Comparison of ENCODE assay signal across 13 cellular contexts in the genomic region with DNA sequence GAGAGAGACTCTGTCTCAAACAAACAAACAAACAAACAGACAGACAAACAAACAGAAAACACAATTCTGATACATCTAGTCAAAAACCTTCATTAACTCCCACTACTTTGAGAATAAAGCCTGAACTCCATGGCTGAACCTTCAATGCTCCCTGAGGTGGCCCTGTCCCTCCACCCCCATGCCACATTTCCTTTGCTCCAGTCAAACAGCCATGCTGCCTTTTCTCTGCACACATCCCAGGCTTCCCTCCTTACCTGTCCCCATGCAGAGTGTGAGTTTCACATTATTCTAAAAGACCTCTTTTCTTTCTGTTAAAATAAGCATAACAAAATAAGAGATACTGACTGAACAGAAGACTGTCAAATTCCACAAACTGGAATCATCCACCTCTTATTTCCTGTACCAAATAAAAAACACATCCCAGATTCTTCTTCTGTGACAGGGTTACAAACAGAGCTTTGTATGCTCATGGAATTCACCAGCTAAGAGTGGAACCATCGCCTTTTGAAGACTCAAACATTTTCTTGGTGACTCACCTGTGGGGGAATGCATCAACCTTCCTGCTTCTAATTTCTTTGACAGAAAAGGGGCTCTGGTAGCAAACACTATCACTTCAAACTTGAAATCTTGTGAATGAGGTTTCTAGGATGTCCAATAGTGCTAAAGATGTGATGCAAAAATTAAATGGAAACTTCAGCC.
DNase-seq lines count a peak whose midpoint lies in the region; ATAC-seq, FAIRE-seq and TF ChIP-seq lines count a peak whose summit lies in the region.
"Had no signal": no experiment of that assay in that cellular context is flagged by ENCODE, and none has a peak within 500 bp of the region (broad histone marks: within the 10 kb centered on the region; RNA-seq: fewer than 3 reads in every experiment).

No MANE protein-coding gene starts in this region.

- CTCF ChIA-PET in AG04449 (lab: Yijun Ruan, JAX) (interaction anchor here (0.8 kb wide), 1 partner anchor 403 kb away, joined by 3 read pairs; no protein-coding TSS in a partner anchor), IMR-90 (lab: Yijun Ruan, JAX) (interaction anchor here (0.6 kb wide), 1 partner anchor 130 kb away, joined by 3 read pairs; no protein-coding TSS in a partner anchor)

- H3K9me3 ChIP-seq in IMR-90 (ENCODE audit: control insufficient read depth, insufficient read depth, low read length) (peaks cover 15% of the 10 kb centered on the region), keratinocyte (ENCODE audit: control insufficient read depth, low read depth, low read length) (peaks cover 1% of the 10 kb centered on the region), ascending aorta (no peaks in the 10 kb centered on the region), hepatocyte (ENCODE audit: low read depth) (no peaks in the 10 kb centered on the region)
- H3K9me3 ChIP-seq: BE2C, prostate gland had no signal

- H3K4me1 ChIP-seq in IMR-90 (ENCODE audit: control insufficient read depth, insufficient read depth, low read length) = peaks cover 8% of the 10 kb centered on the region
- peaks cover 37% of the 10 kb centered on the region for H3K4me1 ChIP-seq in keratinocyte (ENCODE audit: control insufficient read depth, extremely low read depth, insufficient read depth, low read length)
- no peaks in the 10 kb centered on the region for H3K4me1 ChIP-seq in ascending aorta
- H3K4me1 ChIP-seq in hepatocyte (ENCODE audit: insufficient read depth) = peaks cover 8% of the 10 kb centered on the region
- H3K4me1 ChIP-seq: BE2C, prostate gland had no signal

- H4K5ac ChIP-seq in IMR-90 (ENCODE audit: low read depth, low read length) = no peak overlapping the region; the same call in 1 of the 2 replicates

- peak overlapping the region; percentile 75 for H3K14ac ChIP-seq in IMR-90 (replicated peaks; ENCODE audit: low read depth, low read length)

- H3K4me1 Mint-ChIP-seq in activated T-helper 1 cell treated with anti-CD3 and anti-CD28 coated beads, Interleukin-12 subunit alpha, Interleukin-12 subunit beta, Interleukin-2, Interleukin-4 antibody, amounts not matched to agents 30 ng/mL and 10 ng/mL and 1 ng/mL, durations not matched to agents 14 hours and 24 hours and 36 hours (ENCODE audit: low read depth) = peaks cover 20% of the 10 kb centered on the region

- H2AFZ ChIP-seq in IMR-90 (replicated peaks; ENCODE audit: low read length, poor library complexity) (peak overlapping the region; percentile 55), keratinocyte (ENCODE audit: control insufficient read depth, low read length) (peak overlapping the region; percentile 25), hepatocyte (no peak overlapping the region)

- peaks cover 0 to 7% of the 10 kb centered on the region in 2 experiments; a peak in 1 of 4 replicates for H3K79me1 ChIP-seq in IMR-90 (ENCODE audit: low read depth in 1 of 2, low read length in 2 of 2)

- H4K8ac ChIP-seq in IMR-90 (ENCODE audit: low read depth in 2 of 2, low read length in 2 of 2) = peak overlapping the region; percentile 58 to 74

- H4K91ac ChIP-seq in IMR-90 (ENCODE audit: insufficient read depth, low read depth, low read length) = peak overlapping the region; percentile 90

- no CpG with 5 or more reads among the region's 1 CpG for WGBS in IMR-90 (ENCODE audit: extremely low coverage in 2 of 2, insufficient read length in 1 of 2), 2 experiments
- 37% methylated on average over 1 of the region's 1 CpG for WGBS in hepatocyte (ENCODE audit: low lambda C conversion rate, missing lambda C conversion rate)

- ATAC-seq in IMR-90 (ENCODE audit: low read depth) = peak; percentile 80
- ATAC-seq: stimulated activated memory B cell treated with anti-CD40 and anti-IgM and Interleukin-4, amounts not matched to agents 10 μg/mL and 1 μg/mL and 100 μg/mL, for 72 hours had no signal

- H3K79me2 ChIP-seq in keratinocyte (ENCODE audit: control insufficient read depth, insufficient read depth, low read length) (no peaks in the 10 kb centered on the region), hepatocyte (no peaks in the 10 kb centered on the region)

- H2AK5ac ChIP-seq in IMR-90 (ENCODE audit: low read depth, low read length) = peak overlapping the region; percentile 82

- POLR2A ChIA-PET in AG04449 (lab: Yijun Ruan, JAX) (no interaction called here), IMR-90 (lab: Charles Lee; ENCODE audit: unreplicated experiment) (no interaction called here)

- H3K9me3 Mint-ChIP-seq in activated T-helper 1 cell treated with anti-CD3 and anti-CD28 coated beads, Interleukin-12 subunit alpha, Interleukin-12 subunit beta, Interleukin-2, Interleukin-4 antibody, amounts not matched to agents 30 ng/mL and 10 ng/mL and 1 ng/mL, durations not matched to agents 14 hours and 24 hours and 36 hours = peaks cover 13% of the 10 kb centered on the region

- H3K23ac ChIP-seq in IMR-90 (ENCODE audit: low read depth, low read length) = peak overlapping the region; percentile 74; the same call in 1 of the 2 replicates

- H3K27ac ChIP-seq in IMR-90 (ENCODE audit: insufficient read depth, low read length) (peak overlapping the region; percentile 20; the same call in 1 of the 2 replicates), angular gyrus (ENCODE audit: low read depth, low read length) (peak overlapping the region; percentile 98), keratinocyte (ENCODE audit: control insufficient read depth, insufficient read depth, low read length) (peak overlapping the region; percentile 77), ascending aorta (no peak overlapping the region), hepatocyte (no peak overlapping the region)
- H3K27ac ChIP-seq: prostate gland had no signal

- 0 out of 2 replicates have a peak overlapping the region, but pooled peaks have one; percentile 15 for H3K4me3 ChIP-seq in AG04449 (ENCODE audit: low read depth, low read length)
- H3K4me3 ChIP-seq in IMR-90 (ENCODE audit: insufficient read depth, low read depth, low read length) = no peak overlapping the region
- peak overlapping the region in 2 of 3 experiments; percentile 12 to 54 for H3K4me3 ChIP-seq in keratinocyte (ENCODE audit: control insufficient read depth in 2 of 3, extremely low read depth in 1 of 3, insufficient read depth in 2 of 3, low read depth in 1 of 3, low read length in 3 of 3)
- no peak overlapping the region for H3K4me3 ChIP-seq in ascending aorta
- no peak overlapping the region for H3K4me3 ChIP-seq in hepatocyte
- H3K4me3 ChIP-seq: MG63, prostate gland had no signal

- H3K36me3 ChIP-seq in IMR-90 (ENCODE audit: control insufficient read depth, insufficient read depth, low read length) = no peaks in the 10 kb centered on the region
- no peaks in the 10 kb centered on the region for H3K36me3 ChIP-seq in keratinocyte (ENCODE audit: control insufficient read depth in 2 of 2, extremely low read depth in 1 of 2, insufficient read depth in 2 of 2, low read length in 2 of 2)
- no peaks in the 10 kb centered on the region for H3K36me3 ChIP-seq in ascending aorta
- H3K36me3 ChIP-seq in hepatocyte (replicated peaks; ENCODE audit: insufficient read depth, low read depth) = no peaks in the 10 kb centered on the region
- H3K36me3 ChIP-seq: BE2C, MG63, prostate gland had no signal

- H3K27ac Mint-ChIP-seq in activated T-helper 1 cell treated with anti-CD3 and anti-CD28 coated beads, Interleukin-12 subunit alpha, Interleukin-12 subunit beta, Interleukin-2, Interleukin-4 antibody, amounts not matched to agents 30 ng/mL and 10 ng/mL and 1 ng/mL, durations not matched to agents 14 hours and 24 hours and 36 hours = no peak overlapping the region
- H3K27ac Mint-ChIP-seq: stimulated activated memory B cell treated with anti-CD40 and anti-IgM and Interleukin-4, amounts not matched to agents 10 μg/mL and 1 μg/mL and 100 μg/mL, for 72 hours had no signal

- H3K27me3 Mint-ChIP-seq in activated T-helper 1 cell treated with anti-CD3 and anti-CD28 coated beads, Interleukin-12 subunit alpha, Interleukin-12 subunit beta, Interleukin-2, Interleukin-4 antibody, amounts not matched to agents 30 ng/mL and 10 ng/mL and 1 ng/mL, durations not matched to agents 14 hours and 24 hours and 36 hours (ENCODE audit: insufficient read depth) = peaks cover 17% of the 10 kb centered on the region

- no peaks in the 10 kb centered on the region for H3K9me2 ChIP-seq in hepatocyte (replicated peaks; ENCODE audit: insufficient read depth)

- in situ Hi-C loops in IMR-90 (cut with MboI; ENCODE audit: low sequenced_read_pairs) = loop anchor here (25.0 kb wide), 1 partner anchor 665 kb away; no protein-coding TSS in a partner anchor

- no peak overlapping the region for H3K56ac ChIP-seq in IMR-90 (ENCODE audit: extremely low read depth, insufficient read depth, low read length)

- peak overlapping the region; percentile 75 for H2BK5ac ChIP-seq in IMR-90 (ENCODE audit: low read depth, low read length, poor library complexity, severe bottlenecking)

- H3K27me3 ChIP-seq in IMR-90 (ENCODE audit: control insufficient read depth, insufficient read depth, low read length) (no peaks in the 10 kb centered on the region), keratinocyte (ENCODE audit: control insufficient read depth, extremely low read depth, insufficient read depth, low read length) (no peaks in the 10 kb centered on the region), ascending aorta (no peaks in the 10 kb centered on the region), hepatocyte (no peaks in the 10 kb centered on the region)
- H3K27me3 ChIP-seq: BE2C, MG63 had no signal

- peak overlapping the region; percentile 66 for H2AK9ac ChIP-seq in IMR-90 (replicated peaks; ENCODE audit: low read depth, low read length, poor library complexity)

- H3K18ac ChIP-seq in IMR-90 (ENCODE audit: low read depth, low read length) = peak overlapping the region; percentile 96; the same call in 1 of the 2 replicates

- H3K9me1 ChIP-seq in IMR-90 (ENCODE audit: insufficient read depth, low read length) (peaks cover 15% of the 10 kb centered on the region), keratinocyte (ENCODE audit: control insufficient read depth, extremely low read depth, insufficient read depth, low read length) (no peaks in the 10 kb centered on the region)

- H4K20me1 ChIP-seq in IMR-90 (ENCODE audit: insufficient read depth, low read length) (no peaks in the 10 kb centered on the region), keratinocyte (ENCODE audit: control insufficient read depth, extremely low read depth, insufficient read depth, low read length) (no peaks in the 10 kb centered on the region), hepatocyte (ENCODE audit: insufficient read depth, poor library complexity, severe bottlenecking) (no peaks in the 10 kb centered on the region)

- DNase-seq in AG04449 (ENCODE audit: low read depth, low spot score) = no peak
- peak; percentile 70 for DNase-seq in IMR-90
- DNase-seq in keratinocyte (ENCODE audit: low read depth, low spot score) = no peak
- no peak for DNase-seq in activated T-helper 1 cell treated with anti-CD3 and anti-CD28 coated beads, Interleukin-12 subunit alpha, Interleukin-12 subunit beta, Interleukin-2, Interleukin-4 antibody, amounts not matched to agents 30 ng/mL and 10 ng/mL and 1 ng/mL, durations not matched to agents 14 hours and 24 hours and 36 hours (ENCODE audit: low spot score)
- no peak for DNase-seq in ascending aorta (ENCODE audit: low spot score in 2 of 2)
- DNase-seq in hepatocyte (ENCODE audit: low spot score) = no peak
- DNase-seq in DMS79 treated with DMSO at 0.1 percent for 48 hours (lab: John Stamatoyannopoulos, UW) = no peak
- DNase-seq: BE2C; effector memory CD4-positive, alpha-beta T cell; MG63 had no signal

- H2BK20ac ChIP-seq in IMR-90 (ENCODE audit: low read depth, low read length) = peak overlapping the region; percentile 96

- no TSS peak for BruUV-seq in IMR-90 (replicated peaks; lab: Mats Ljungman, UMichigan)

- H3K9ac ChIP-seq in IMR-90 (ENCODE audit: low read depth, low read length) (no peak overlapping the region), keratinocyte (ENCODE audit: control insufficient read depth, extremely low read depth, insufficient read depth, low read length) (peak overlapping the region; percentile 35)

- TF ChIP-seq CTCF in AG04449 (IDR thresholded peaks at IDR 0.05; ENCODE audit: insufficient read depth, low read length, missing control alignments) = no peak
- TF ChIP-seq CTCF in IMR-90 (conservative IDR thresholded peaks at IDR 0.05; ENCODE audit: low read depth, low read length) = no peak
- TF ChIP-seq CTCF in keratinocyte (optimal IDR thresholded peaks at IDR 0.05 in 1 of 3, IDR thresholded peaks at IDR 0.05 in 1 of 3, conservative IDR thresholded peaks at IDR 0.05 in 1 of 3; ENCODE audit: extremely low read depth in 1 of 3, insufficient read depth in 2 of 3, low read length in 3 of 3) = no peak
- TF ChIP-seq CTCF in ascending aorta (IDR thresholded peaks at IDR 0.05) = no peak
- no peak for TF ChIP-seq CTCF in hepatocyte (IDR thresholded peaks at IDR 0.05; ENCODE audit: poor library complexity)

- peak; percentile 65 for FAIRE-seq in keratinocyte (lab: Jason Lieb, UNC)

- peak overlapping the region; percentile 96 for H3K4ac ChIP-seq in IMR-90 (ENCODE audit: low read depth, low read length)

- TF ChIP-seq RAD21 in IMR-90 (IDR thresholded peaks at IDR 0.05; ENCODE audit: low read length) = no peak

- H3K4me2 ChIP-seq in IMR-90 (ENCODE audit: low read depth, low read length) = peak overlapping the region; percentile 72; the same call in 1 of the 2 replicates
- peak overlapping the region; percentile 80 for H3K4me2 ChIP-seq in keratinocyte (ENCODE audit: control insufficient read depth, extremely low read depth, insufficient read depth, low read depth, low read length)
- no peak overlapping the region for H3K4me2 ChIP-seq in hepatocyte

- peak overlapping the region; percentile 96 for H2BK120ac ChIP-seq in IMR-90 (ENCODE audit: low read depth, low read length)

- peaks cover 4% of the 10 kb centered on the region for H3K36me3 Mint-ChIP-seq in activated T-helper 1 cell treated with anti-CD3 and anti-CD28 coated beads, Interleukin-12 subunit alpha, Interleukin-12 subunit beta, Interleukin-2, Interleukin-4 antibody, amounts not matched to agents 30 ng/mL and 10 ng/mL and 1 ng/mL, durations not matched to agents 14 hours and 24 hours and 36 hours (ENCODE audit: low read depth)

- intact Hi-C loops in IMR-90 (cut with micrococcal nuclease) (no loop called here), ascending aorta (cut with DNase I) (no loop called here)
- intact Hi-C loops in activated T-helper 1 cell treated with anti-CD3 and anti-CD28 coated beads, Interleukin-12 subunit alpha, Interleukin-12 subunit beta, Interleukin-2, Interleukin-4 antibody, amounts not matched to agents 30 ng/mL and 10 ng/mL and 1 ng/mL, durations not matched to agents 14 hours and 24 hours and 36 hours (cut with micrococcal nuclease) = no loop called here

- TF ChIP-seq POLR2A in IMR-90 (IDR thresholded peaks at IDR 0.05; ENCODE audit: low read depth, low read length) = no peak

- peak overlapping the region; percentile 67; the same call in 2 of the 3 replicates for H2BK15ac ChIP-seq in IMR-90 (ENCODE audit: low read depth, low read length)

- no peak overlapping the region for H3K4me3 Mint-ChIP-seq in activated T-helper 1 cell treated with anti-CD3 and anti-CD28 coated beads, Interleukin-12 subunit alpha, Interleukin-12 subunit beta, Interleukin-2, Interleukin-4 antibody, amounts not matched to agents 30 ng/mL and 10 ng/mL and 1 ng/mL, durations not matched to agents 14 hours and 24 hours and 36 hours
- H3K4me3 Mint-ChIP-seq: stimulated activated memory B cell treated with anti-CD40 and anti-IgM and Interleukin-4, amounts not matched to agents 10 μg/mL and 1 μg/mL and 100 μg/mL, for 72 hours had no signal

- dilution Hi-C loops in IMR-90 (cut with HindIII; ENCODE audit: low sequenced_read_pairs, unreplicated experiment) (no loop called here), keratinocyte (cut with MboI; ENCODE audit: extremely low pct_ligation_motif_present, low sequenced_read_pairs) (no loop called here)

Comparison
In these comparisons a context has a peak if more than half of its experiments do, and no peak if none do; other contexts are left out.
1. H3K4me3 ChIP-seq: peak in AG04449 (single experiment) and keratinocyte (2 of 3); none in IMR-90 (single experiment), ascending aorta (0 of 2) and hepatocyte (single experiment).
2. H3K27ac ChIP-seq: peak in IMR-90 (single experiment), angular gyrus (single experiment) and keratinocyte (single experiment); none in ascending aorta (0 of 2) and hepatocyte (single experiment).